Comparison of ENCODE assay signal across 8 cellular contexts in the genomic region with DNA sequence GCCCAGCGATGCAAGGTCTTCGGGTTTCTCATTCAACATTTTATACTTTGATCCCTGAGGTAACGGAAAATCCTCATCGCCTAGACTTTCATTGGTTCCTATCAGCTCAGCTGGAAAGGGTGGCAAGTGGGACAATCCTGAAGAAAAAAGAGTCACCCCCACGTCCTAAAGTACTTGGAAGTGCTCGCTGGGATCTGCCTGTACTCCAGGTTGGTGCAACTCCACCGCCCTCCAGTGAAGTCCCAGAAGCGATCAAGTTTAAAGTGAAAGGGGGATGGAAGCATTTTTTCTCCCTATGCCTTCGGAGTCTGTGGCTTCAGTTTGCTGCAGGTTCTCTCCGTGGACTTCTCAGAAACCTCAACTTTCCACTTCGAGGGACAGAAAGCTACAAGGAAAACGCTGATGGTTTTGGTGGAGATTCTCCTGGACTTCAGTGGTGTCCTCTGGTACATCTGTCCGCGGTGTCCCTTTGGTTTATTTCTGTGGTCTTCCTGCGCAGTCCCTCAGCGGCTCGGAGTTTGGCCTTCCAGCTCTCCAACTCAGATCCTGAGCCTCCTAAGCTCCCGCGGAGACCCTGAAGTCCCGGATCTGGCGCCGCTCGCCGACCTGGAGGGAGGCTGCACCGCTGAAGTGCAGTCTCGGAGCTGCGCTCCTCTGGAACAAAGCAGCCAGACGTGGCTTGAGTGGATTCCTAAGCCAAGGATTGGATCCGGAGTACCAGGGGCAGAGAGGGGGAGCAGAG. TPM values are rescaled to one million over a fixed set of nuclear protein-coding genes. Genes with fewer than 3 reads are reported as not detected.
DNase-seq lines count a peak whose midpoint lies in the region; ATAC-seq, FAIRE-seq and TF ChIP-seq lines count a peak whose summit lies in the region.
"Had no signal": no experiment of that assay in that cellular context is flagged by ENCODE, and none has a peak within 500 bp of the region (broad histone marks: within the 10 kb centered on the region; RNA-seq: fewer than 3 reads in every experiment).

No MANE protein-coding gene starts in this region.

- BruUV-seq in Calu3 (replicated peaks; lab: Mats Ljungman, UMichigan), result no TSS peak

- H3K4me1 Mint-ChIP-seq in Calu3 (ENCODE audit: low read depth, unreplicated experiment), result no peaks in the 10 kb centered on the region

- peak overlapping the region; percentile 85 for H3K4me3 ChIP-seq in adipocyte (ENCODE audit: low read length)
- H3K4me3 ChIP-seq in iPS-11a (ENCODE audit: low read depth, low read length), result peak overlapping the region; percentile 85
- H3K4me3 ChIP-seq in gastrocnemius medialis, result peak overlapping the region; percentile 43 to 55 (median 52)

- ATAC-seq in gastrocnemius medialis, result peak; percentile 25 to 30

- no peaks in the 10 kb centered on the region for H3K9me3 ChIP-seq in adipocyte (ENCODE audit: control insufficient read depth, low read length)
- no peaks in the 10 kb centered on the region for H3K9me3 ChIP-seq in gastrocnemius medialis

- H3K27ac Mint-ChIP-seq in Calu3 (ENCODE audit: unreplicated experiment), result no peak overlapping the region

- no peak overlapping the region for H3K4me3 Mint-ChIP-seq in Calu3 (ENCODE audit: low read depth, unreplicated experiment)

- H3K27ac ChIP-seq in gastrocnemius medialis, result peak overlapping the region in 3 of 4 donors; percentile 4 to 39 (median 35)

- in situ Hi-C loops in gastrocnemius medialis (cut with MboI; ENCODE audit: low sequenced_read_pairs in 4 of 4) (no loop called here), G401 (cut with HindIII; ENCODE audit: low sequenced_read_pairs) (no loop called here)

- no peak for FAIRE-seq in GM12891 (lab: Jason Lieb, UNC)

- CTCF ChIA-PET in Calu3 (lab: Charles Lee), result no interaction called here

- no peaks in the 10 kb centered on the region for H3K36me3 Mint-ChIP-seq in Calu3 (ENCODE audit: insufficient read depth, unreplicated experiment)

- no peaks in the 10 kb centered on the region for H3K27me3 Mint-ChIP-seq in Calu3 (ENCODE audit: unreplicated experiment)

- no peak for TF ChIP-seq POLR2A in gastrocnemius medialis (IDR thresholded peaks at IDR 0.05)
- no peak for TF ChIP-seq POLR2A in GM12891 (IDR thresholded peaks at IDR 0.05; ENCODE audit: low read depth, low read length)

- H3K4me1 ChIP-seq in adipocyte (ENCODE audit: control insufficient read depth, insufficient read depth, low read length), result peaks cover 46% of the 10 kb centered on the region
- H3K4me1 ChIP-seq in gastrocnemius medialis, result peaks cover 0 to 20% of the 10 kb centered on the region in 2 donors

- no peaks in the 10 kb centered on the region for H3K9me3 Mint-ChIP-seq in Calu3 (ENCODE audit: low read depth, unreplicated experiment)

- no peak for TF ChIP-seq CTCF in gastrocnemius medialis (IDR thresholded peaks at IDR 0.05 in 4 of 5, conservative IDR thresholded peaks at IDR 0.05 in 1 of 5)
- no peak for TF ChIP-seq CTCF in Calu3 (IDR thresholded peaks at IDR 0.05; ENCODE audit: unreplicated experiment)

- H3K9ac ChIP-seq in adipocyte (ENCODE audit: low read length), result peak overlapping the region; percentile 72

- H3K27me3 ChIP-seq in adipocyte (replicated peaks; ENCODE audit: control insufficient read depth, insufficient read depth, low read length), result no peaks in the 10 kb centered on the region
- H3K27me3 ChIP-seq in gastrocnemius medialis, result peaks cover 47 to 57% (median 48%) of the 10 kb centered on the region in 3 donors

- DNase-seq in NCI-H1092 treated with DMSO at 0.1 percent for 48 hours (lab: John Stamatoyannopoulos, UW) (peak; percentile 91), adipocyte (ENCODE audit: low read depth) (peak; percentile 70), gastrocnemius medialis (no peak), Calu3 (no peak), G401 (ENCODE audit: low spot score) (no peak), GM12891 (ENCODE audit: insufficient read length, low spot score) (no peak)

- intact Hi-C loops in gastrocnemius medialis (cut with DNase I; ENCODE audit: low total_unique reads) (no loop called here), Calu3 (cut with micrococcal nuclease; ENCODE audit: unreplicated experiment) (no loop called here)

- H3K36me3 ChIP-seq in adipocyte (ENCODE audit: control insufficient read depth, insufficient read depth, low read length, severe bottlenecking), result no peaks in the 10 kb centered on the region
- no peaks in the 10 kb centered on the region for H3K36me3 ChIP-seq in gastrocnemius medialis

TF ChIP-seq in GM12891, 5 proteins besides CTCF, POLR2A, EP300 and RAD21:
- TF ChIP-seq POU2F2 (IDR thresholded peaks at IDR 0.05; ENCODE audit: low read depth, low read length), result no peak
- no peak for TF ChIP-seq SPI1 (IDR thresholded peaks at IDR 0.05; ENCODE audit: low read depth, low read length)
- TF ChIP-seq TAF1 (IDR thresholded peaks at IDR 0.05; ENCODE audit: low read depth, low read length), result no peak
- TF ChIP-seq PAX5 (IDR thresholded peaks at IDR 0.05; ENCODE audit: insufficient read depth, low read length, severe bottlenecking), result no peak
- TF ChIP-seq POLR2AphosphoS5 (IDR thresholded peaks at IDR 0.05; ENCODE audit: low read depth, low read length), result no peak

RNA-seq across cellular contexts. Expression of a gene that starts 1.7 kb away (rescaled TPM):
- total RNA-seq in gastrocnemius medialis (under 1 TPM in 3 of 4 donors, not detected in 1; 0.22 to 0.51 (median 0.33) TPM), Calu3 (2022) (not detected in 2 replicates)
- not detected in 2 replicates for total RNA-seq in G401 (2014; rRNA removed; shearing (Covaris generic))
- polyA plus RNA-seq in GM12891 (2012; ENCODE audit: low read depth, missing spikeins), result not detected
- total RNA-seq: lung microvascular endothelial cell had no signal

Comparison
In these comparisons a context has a peak if more than half of its experiments do, and no peak if none do; other contexts are left out.
1. DNase-seq: peak in NCI-H1092 treated with DMSO at 0.1 percent for 48 hours (single experiment) and adipocyte (single experiment); none in gastrocnemius medialis (0 of 2), Calu3 (single experiment), G401 (single experiment) and GM12891 (single experiment).
2. Peak in every context shown above with its lines, with median percentiles within 50 percentile points of each other: H3K4me3 ChIP-seq.